Comparison of ENCODE assay signal across 25 cellular contexts in the genomic region with DNA sequence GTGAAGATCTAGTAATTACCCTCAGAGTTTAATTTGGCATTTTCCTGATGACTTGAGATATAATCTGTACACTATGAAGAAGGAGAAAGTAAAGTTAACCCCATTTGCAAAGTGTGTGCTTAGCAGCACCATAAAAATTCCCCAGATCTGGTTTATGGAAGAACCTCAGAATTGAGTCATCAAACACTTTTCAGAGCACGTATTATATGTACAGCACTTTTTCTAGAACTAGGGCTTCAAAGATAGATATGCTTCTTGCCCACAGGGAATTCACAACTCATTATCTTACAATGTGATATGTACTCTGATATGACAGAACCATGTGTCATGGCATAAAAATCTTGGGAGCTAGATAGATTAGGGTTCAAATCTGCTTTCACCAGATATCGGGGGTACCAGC.
DNase-seq lines count a peak whose midpoint lies in the region; ATAC-seq, FAIRE-seq and TF ChIP-seq lines count a peak whose summit lies in the region.
"Had no signal": no experiment of that assay in that cellular context is flagged by ENCODE, and none has a peak within 500 bp of the region (broad histone marks: within the 10 kb centered on the region; RNA-seq: fewer than 3 reads in every experiment).

No MANE protein-coding gene starts in this region.

- no peak for FAIRE-seq in astrocyte (lab: Jason Lieb, UNC)

- H3K9me3 ChIP-seq in astrocyte (ENCODE audit: insufficient read depth, low read depth, low read length), result no peaks in the 10 kb centered on the region
- H3K9me3 ChIP-seq: gastrocnemius medialis, tibial artery had no signal

- peak; percentile 86 for ATAC-seq in foreskin keratinocyte
- ATAC-seq in Right ventricle myocardium superior (ENCODE audit: poor library complexity), result no peak
- no peak for ATAC-seq in left colon
- ATAC-seq: activated CD8-positive, alpha-beta T cell treated with anti-CD3 and anti-CD28 coated beads, Interleukin-2, amount 10 ng/mL, durations not matched to agents 7 days and 5 days; gastrocnemius medialis; stimulated activated naive CD8-positive, alpha-beta T cell treated with anti-CD3 and anti-CD28 coated beads, Interleukin-15, amount 100 ng/mL, for 72 hours had no signal

- H3K27me3 Mint-ChIP-seq in astrocyte (ENCODE audit: low read depth, unreplicated experiment), result no peaks in the 10 kb centered on the region
- H3K27me3 Mint-ChIP-seq: activated naive CD8-positive, alpha-beta T cell treated with anti-CD3 and anti-CD28 coated beads for 36 hours; progenitor cell of endocrine pancreas; stimulated activated naive CD8-positive, alpha-beta T cell treated with anti-CD3 and anti-CD28 coated beads, Interleukin-15, amount 100 ng/mL, for 72 hours had no signal

- DNase-seq in LNCaP clone FGC (ENCODE audit: low read depth), result peak; percentile 78
- peak; percentile 28 for DNase-seq in astrocyte (ENCODE audit: low read depth)
- DNase-seq in foreskin keratinocyte, result peak; percentile 35 to 70
- DNase-seq in Right ventricle myocardium superior, result no peak
- no peak for DNase-seq in left colon
- DNase-seq in mesenteric fat pad (ENCODE audit: low spot score), result no peak
- DNase-seq in DMS53 treated with DMSO at 0.1 percent for 48 hours (lab: John Stamatoyannopoulos, UW; ENCODE audit: unreplicated experiment), result no peak
- DNase-seq: activated CD4-positive, CD25-positive, alpha-beta regulatory T cell treated with anti-CD3 and anti-CD28 coated beads, Interleukin-2, amount 50 U/mL, for 72 hours; activated CD8-positive, alpha-beta T cell treated with anti-CD3 and anti-CD28 coated beads, Interleukin-2, amount 10 ng/mL, durations not matched to agents 7 days and 5 days; activated effector memory CD4-positive, alpha-beta T cell treated with Interleukin-2 at 50 U/mL for 16 hours; activated naive CD8-positive, alpha-beta T cell treated with anti-CD3 and anti-CD28 coated beads for 36 hours; activated T-cell treated with anti-CD3 and anti-CD28 coated beads for 4 hours; DMS153; erythroblast; gastrocnemius medialis; GF-D8; kidney glomerular epithelial cell; mammary epithelial cell; MM.1S; NCI-H1417 treated with DMSO at 0.1 percent for 48 hours; NCI-H2107; NCI-H510A treated with DMSO at 0.1 percent for 48 hours; stimulated activated naive CD8-positive, alpha-beta T cell treated with anti-CD3 and anti-CD28 coated beads, Interleukin-15, amount 100 ng/mL, for 72 hours; tibial artery had no signal

- no peak overlapping the region for H3K4me3 ChIP-seq in LNCaP clone FGC (ENCODE audit: low read depth, low read length)
- H3K4me3 ChIP-seq in astrocyte (ENCODE audit: insufficient read depth, low read depth, low read length), result no peak overlapping the region
- H3K4me3 ChIP-seq: gastrocnemius medialis, tibial artery had no signal

- no peaks in the 10 kb centered on the region for H3K27me3 ChIP-seq in astrocyte (ENCODE audit: insufficient read depth, low read length)
- no peaks in the 10 kb centered on the region for H3K27me3 ChIP-seq in foreskin keratinocyte
- H3K27me3 ChIP-seq: gastrocnemius medialis, tibial artery had no signal

- peaks cover 15% of the 10 kb centered on the region for H3K4me1 Mint-ChIP-seq in astrocyte (ENCODE audit: low read depth, unreplicated experiment)

- intact Hi-C loops in Right ventricle myocardium superior (cut with DNase I) (no loop called here), left colon (cut with DNase I, micrococcal nuclease) (no loop called here)

- no peaks in the 10 kb centered on the region for H3K36me3 Mint-ChIP-seq in astrocyte (ENCODE audit: low read depth, unreplicated experiment)

- no peaks in the 10 kb centered on the region for H3K4me1 ChIP-seq in astrocyte (ENCODE audit: insufficient read depth, low read length)
- peaks cover 40% of the 10 kb centered on the region for H3K4me1 ChIP-seq in foreskin keratinocyte

- H3K79me2 ChIP-seq in astrocyte (ENCODE audit: insufficient read depth, low read length), result no peaks in the 10 kb centered on the region

- TF ChIP-seq CTCF in LNCaP clone FGC (IDR thresholded peaks at IDR 0.05; ENCODE audit: control insufficient read depth, extremely low read depth, insufficient read depth) (no peak), astrocyte (IDR thresholded peaks at IDR 0.05; ENCODE audit: insufficient read depth, low read depth, low read length) (no peak), foreskin keratinocyte (conservative IDR thresholded peaks at IDR 0.05) (no peak)

- no peak overlapping the region for H3K4me2 ChIP-seq in astrocyte (ENCODE audit: low read length)

- peaks cover 12% of the 10 kb centered on the region for H4K20me1 ChIP-seq in astrocyte (ENCODE audit: insufficient read depth, low read length)

- H3K36me3 ChIP-seq in astrocyte (ENCODE audit: insufficient read depth, low read length), result no peaks in the 10 kb centered on the region
- H3K36me3 ChIP-seq: gastrocnemius medialis, tibial artery had no signal

- peaks cover under 1% of the 10 kb centered on the region for H3K9me3 Mint-ChIP-seq in astrocyte (ENCODE audit: unreplicated experiment)
- H3K9me3 Mint-ChIP-seq: activated naive CD8-positive, alpha-beta T cell treated with anti-CD3 and anti-CD28 coated beads for 36 hours; stimulated activated naive CD8-positive, alpha-beta T cell treated with anti-CD3 and anti-CD28 coated beads, Interleukin-15, amount 100 ng/mL, for 72 hours had no signal

- H3K27ac ChIP-seq in astrocyte (ENCODE audit: low read depth, low read length) (no peak overlapping the region), foreskin keratinocyte (peak overlapping the region; percentile 14)
- H3K27ac ChIP-seq: gastrocnemius medialis, tibial artery had no signal

- no peak overlapping the region for H2AFZ ChIP-seq in astrocyte (ENCODE audit: low read depth, low read length)

- H3K4me3 Mint-ChIP-seq in astrocyte (ENCODE audit: unreplicated experiment), result no peak overlapping the region
- H3K4me3 Mint-ChIP-seq: activated CD8-positive, alpha-beta T cell treated with anti-CD3 and anti-CD28 coated beads, Interleukin-2, amount 10 ng/mL, durations not matched to agents 7 days and 5 days; activated naive CD8-positive, alpha-beta T cell treated with anti-CD3 and anti-CD28 coated beads for 36 hours; stimulated activated naive CD8-positive, alpha-beta T cell treated with anti-CD3 and anti-CD28 coated beads, Interleukin-15, amount 100 ng/mL, for 72 hours had no signal

- H3K9ac ChIP-seq in astrocyte (ENCODE audit: low read length), result no peak overlapping the region

- H3K27ac Mint-ChIP-seq in astrocyte (ENCODE audit: unreplicated experiment), result no peak overlapping the region
- H3K27ac Mint-ChIP-seq: activated CD8-positive, alpha-beta T cell treated with anti-CD3 and anti-CD28 coated beads, Interleukin-2, amount 10 ng/mL, durations not matched to agents 7 days and 5 days; activated naive CD8-positive, alpha-beta T cell treated with anti-CD3 and anti-CD28 coated beads for 36 hours; progenitor cell of endocrine pancreas; stimulated activated naive CD8-positive, alpha-beta T cell treated with anti-CD3 and anti-CD28 coated beads, Interleukin-15, amount 100 ng/mL, for 72 hours had no signal

Comparison
In these comparisons a context has a peak if more than half of its experiments do, and no peak if none do; other contexts are left out.
1. DNase-seq: peak in LNCaP clone FGC (single experiment), astrocyte (single experiment) and foreskin keratinocyte (2 of 2); none in Right ventricle myocardium superior (single experiment), left colon (0 of 2), mesenteric fat pad (single experiment) and DMS53 treated with DMSO at 0.1 percent for 48 hours (single experiment).